6 cellular contexts compared by ENCODE assay signal in genomic region chr2:1297376-1298159, GRCh38.
"Had no signal": no experiment of that assay in that cellular context is flagged by ENCODE, and none has a peak within 500 bp of the region (broad histone marks: within the 10 kb centered on the region; RNA-seq: fewer than 3 reads in every experiment).

No MANE protein-coding gene starts in this region.

- DNase-seq: GM23248, H9, HCEC 1CT, IMR-90, KG1 had no signal

- H3K9ac ChIP-seq: GM23248 had no signal

- H3K4me3 ChIP-seq: GM23248, K562 had no signal

- H3K27ac ChIP-seq: GM23248 had no signal

- ATAC-seq: K562 had no signal

- H2AFZ ChIP-seq: GM23248 had no signal
